ENCODE assay signal across 18 cellular contexts in the genomic region with DNA sequence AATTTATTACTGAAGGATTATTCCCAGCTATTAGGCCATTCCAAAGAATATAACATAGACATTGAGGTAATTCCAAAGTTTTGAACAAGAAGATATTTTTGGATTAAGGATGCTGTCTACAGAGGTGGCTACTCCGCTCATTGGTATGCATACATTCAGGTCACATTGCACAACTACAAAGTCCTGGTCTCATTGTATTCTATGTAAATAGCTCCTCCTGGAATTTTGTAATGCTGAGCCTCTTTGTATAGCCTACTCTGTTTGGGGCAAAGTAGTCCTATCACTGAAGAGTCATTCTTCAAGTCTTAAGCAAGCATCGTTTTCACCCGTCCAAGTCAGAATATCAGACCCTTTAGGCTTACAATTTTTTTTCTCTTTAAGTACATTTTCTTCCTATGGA.
DNase-seq lines count a peak whose midpoint lies in the region; ATAC-seq, FAIRE-seq and TF ChIP-seq lines count a peak whose summit lies in the region.
"Had no signal": no experiment of that assay in that cellular context is flagged by ENCODE, and none has a peak within 500 bp of the region (broad histone marks: within the 10 kb centered on the region; RNA-seq: fewer than 3 reads in every experiment).

No MANE protein-coding gene starts in this region.

- no peaks in the 10 kb centered on the region for H3K36me3 ChIP-seq in HepG2 (replicated peaks in 1 of 2; ENCODE audit: control insufficient read depth in 1 of 2, insufficient read depth in 2 of 2, low read length in 2 of 2)
- H3K36me3 ChIP-seq in right lobe of liver = no peaks in the 10 kb centered on the region
- no peaks in the 10 kb centered on the region for H3K36me3 ChIP-seq in H1 (ENCODE audit: control insufficient read depth in 2 of 4, insufficient read depth in 4 of 4, low read length in 3 of 4)
- no peaks in the 10 kb centered on the region for H3K36me3 ChIP-seq in mesendoderm (ENCODE audit: control insufficient read depth, insufficient read depth, low read length)
- H3K36me3 ChIP-seq: BLaER1 treated with 17β-estradiol and CSF1 and Interleukin-3, amounts not matched to agents 10 nM and 100 nM had no signal

- H4K5ac ChIP-seq in H1 (ENCODE audit: insufficient read length, low read depth, low read length) (no peak overlapping the region), mesendoderm (ENCODE audit: low read length) (no peak overlapping the region)

- H3K4me3 ChIP-seq in HepG2 (replicated peaks in 1 of 3; ENCODE audit: insufficient read depth in 1 of 3, low read depth in 2 of 3, low read length in 3 of 3) = no peak overlapping the region
- H3K4me3 ChIP-seq in right lobe of liver = no peak overlapping the region
- no peak overlapping the region for H3K4me3 ChIP-seq in H1 (ENCODE audit: extremely low read depth in 1 of 4, insufficient read depth in 2 of 4, low read depth in 3 of 4, low read length in 4 of 4)
- H3K4me3 ChIP-seq in mesendoderm (ENCODE audit: low read length) = no peak overlapping the region
- H3K4me3 ChIP-seq: BLaER1 treated with 17β-estradiol and CSF1 and Interleukin-3, amounts not matched to agents 10 nM and 100 nM; GM12878 had no signal

- in situ Hi-C loops in HepG2 (cut with HindIII; ENCODE audit: extremely low pct_ligation_motif_present, low pct_unique_long_range_greater_than_20kb) = no loop called here

- no peaks in the 10 kb centered on the region for H3K79me1 ChIP-seq in H1 (ENCODE audit: low read depth, low read length)
- H3K79me1 ChIP-seq in mesendoderm (ENCODE audit: low read length) = no peaks in the 10 kb centered on the region

- intact Hi-C loops in HepG2 (cut with micrococcal nuclease; ENCODE audit: unreplicated experiment) (no loop called here), right lobe of liver (cut with DNase I) (no loop called here)

- H3K79me2 ChIP-seq in HepG2 (ENCODE audit: insufficient read depth, low read length) (no peaks in the 10 kb centered on the region), H1 (ENCODE audit: control insufficient read depth in 1 of 2, insufficient read depth in 2 of 2, low read length in 2 of 2) (no peaks in the 10 kb centered on the region), mesendoderm (ENCODE audit: control insufficient read depth, insufficient read depth, low read length) (no peaks in the 10 kb centered on the region)

- WGBS in HepG2 (ENCODE audit: low lambda C conversion rate) = 3% methylated on average over 3 of the region's 3 CpGs
- 56% methylated on average over 3 of the region's 3 CpGs for WGBS in right lobe of liver (ENCODE audit: insufficient coverage, low coverage, low lambda C conversion rate, missing lambda C conversion rate)
- 72% methylated on average over 3 of the region's 3 CpGs; no CpG with 5 or more reads in 1 of the 2 experiments for WGBS in H1 (ENCODE audit: extremely low coverage in 1 of 2, insufficient coverage in 1 of 2, insufficient read length in 1 of 2, insufficient replicate concordance in 2 of 2, low coverage in 1 of 2, low lambda C conversion rate in 2 of 2, missing lambda C conversion rate in 1 of 2), 2 experiments
- WGBS in mesendoderm (ENCODE audit: extremely low coverage, insufficient coverage, low lambda C conversion rate) = no CpG with 5 or more reads among the region's 3 CpGs

- H3K9me3 ChIP-seq in HepG2 (ENCODE audit: low read length) = no peaks in the 10 kb centered on the region
- H3K9me3 ChIP-seq in right lobe of liver = no peaks in the 10 kb centered on the region
- H3K9me3 ChIP-seq in H1 (ENCODE audit: insufficient read depth in 2 of 2, low read depth in 1 of 2, low read length in 1 of 2) = no peaks in the 10 kb centered on the region
- H3K9me3 ChIP-seq: BLaER1 treated with 17β-estradiol and CSF1 and Interleukin-3, amounts not matched to agents 10 nM and 100 nM had no signal

- H3K14ac ChIP-seq in H1 (ENCODE audit: insufficient read length) = no peak overlapping the region

- H2AFZ ChIP-seq in HepG2 (ENCODE audit: low read length) (no peak overlapping the region), H1 (ENCODE audit: low read length) (no peak overlapping the region)

- H2BK12ac ChIP-seq in H1 (ENCODE audit: low read depth, low read length) = no peak overlapping the region

- no peaks in the 10 kb centered on the region for H4K20me1 ChIP-seq in HepG2 (ENCODE audit: insufficient read depth, low read length)
- H4K20me1 ChIP-seq in H1 (replicated peaks in 1 of 2; ENCODE audit: control insufficient read depth in 1 of 2, insufficient read depth in 2 of 2, low read length in 2 of 2) = no peaks in the 10 kb centered on the region
- H4K20me1 ChIP-seq: BLaER1 treated with 17β-estradiol and CSF1 and Interleukin-3, amounts not matched to agents 10 nM and 100 nM had no signal

- CTCF ChIA-PET in HepG2 (lab: Yijun Ruan, JAX; ENCODE audit: low intra/inter-chr PET ratio, low total read pairs) = no interaction called here
- CTCF ChIA-PET in H1 (lab: Charles Lee; ENCODE audit: partially characterized antibody) = interaction anchor here (1.8 kb wide), 1 partner anchor 270 kb away, joined by 6 read pairs; no protein-coding TSS in a partner anchor

- H3K27me3 ChIP-seq in HepG2 (ENCODE audit: control insufficient read depth in 1 of 2, insufficient read depth in 2 of 2, low read length in 2 of 2) (no peaks in the 10 kb centered on the region), right lobe of liver (no peaks in the 10 kb centered on the region), H1 (replicated peaks in 1 of 4; ENCODE audit: control insufficient read depth in 3 of 4, extremely low read depth in 1 of 4, insufficient read depth in 3 of 4, low read length in 3 of 4) (no peaks in the 10 kb centered on the region), mesendoderm (ENCODE audit: insufficient read depth, low read length, poor library complexity) (no peaks in the 10 kb centered on the region)
- H3K27me3 ChIP-seq: BLaER1 treated with 17β-estradiol and CSF1 and Interleukin-3, amounts not matched to agents 10 nM and 100 nM had no signal

- POLR2A ChIA-PET in HepG2 (lab: Yijun Ruan, JAX) (no interaction called here), H1 (lab: Charles Lee; ENCODE audit: partially characterized antibody) (interaction anchor here (0.7 kb wide), 2 partner anchors 55 to 341 kb away, joined by 3 read pairs; no protein-coding TSS in a partner anchor)

- no peak overlapping the region for H3K27ac ChIP-seq in HepG2 (ENCODE audit: extremely low read length, insufficient read depth, low read length)
- no peak overlapping the region for H3K27ac ChIP-seq in right lobe of liver
- no peak overlapping the region for H3K27ac ChIP-seq in H1 (ENCODE audit: low read depth, low read length)
- H3K27ac ChIP-seq in mesendoderm (ENCODE audit: low read depth, low read length) = no peak overlapping the region
- H3K27ac ChIP-seq: BLaER1 treated with 17β-estradiol and CSF1 and Interleukin-3, amounts not matched to agents 10 nM and 100 nM had no signal

- TF ChIP-seq CTCF in HepG2 (CRISPR knock-in tag; IDR thresholded peaks at IDR 0.05) = no peak
- TF ChIP-seq CTCF in right lobe of liver (IDR thresholded peaks at IDR 0.05) = no peak
- TF ChIP-seq CTCF in H1 (IDR thresholded peaks at IDR 0.05; ENCODE audit: control extremely low read depth in 1 of 3, insufficient read depth in 1 of 3, low read depth in 1 of 3, low read length in 3 of 3) = no peak

- TF ChIP-seq EP300 in HepG2 (IDR thresholded peaks at IDR 0.05; ENCODE audit: low read depth in 2 of 2, low read length in 2 of 2) (no peak), HepG2 (CRISPR knock-in tag; IDR thresholded peaks at IDR 0.05; ENCODE audit: borderline replicate concordance) (no peak), H1 (IDR thresholded peaks at IDR 0.05; ENCODE audit: borderline replicate concordance in 1 of 2, low read depth in 2 of 2, low read length in 2 of 2) (no peak)

- H3K4me1 ChIP-seq in HepG2 (ENCODE audit: insufficient read depth, low read length) (no peaks in the 10 kb centered on the region), right lobe of liver (no peaks in the 10 kb centered on the region), H1 (replicated peaks in 1 of 4; ENCODE audit: control insufficient read depth in 3 of 4, insufficient read depth in 4 of 4, low read length in 3 of 4) (peaks cover 0 to 20% (median 9%) of the 10 kb centered on the region in 4 experiments; a peak in 4 of 7 replicates), mesendoderm (ENCODE audit: control insufficient read depth, low read depth, low read length) (no peaks in the 10 kb centered on the region)
- H3K4me1 ChIP-seq: BLaER1 treated with 17β-estradiol and CSF1 and Interleukin-3, amounts not matched to agents 10 nM and 100 nM had no signal

- H2BK5ac ChIP-seq in H1 (ENCODE audit: low read depth, low read length) (no peak overlapping the region), mesendoderm (ENCODE audit: low read length) (no peak overlapping the region)

- H2AK5ac ChIP-seq in H1 (ENCODE audit: low read depth, low read length) (no peak overlapping the region), mesendoderm (ENCODE audit: low read length) (no peak overlapping the region)

- no peak for FAIRE-seq in HepG2 (lab: Jason Lieb, UNC)
- peak; percentile 68 for FAIRE-seq in H1 (lab: Jason Lieb, UNC)
- FAIRE-seq: GM12878, H54 had no signal

- H4K8ac ChIP-seq in H1 (ENCODE audit: extremely low read depth, insufficient read depth, low read length) (no peak overlapping the region), mesendoderm (ENCODE audit: low read depth, low read length) (no peak overlapping the region)

- H3K18ac ChIP-seq in H1 (ENCODE audit: extremely low read depth, low read length) (no peak overlapping the region), mesendoderm (ENCODE audit: low read length) (no peak overlapping the region)

- H3K9ac ChIP-seq in HepG2 (ENCODE audit: insufficient read depth, low read depth, low read length) (no peak overlapping the region), H1 (replicated peaks in 1 of 4; ENCODE audit: extremely low read depth in 1 of 4, low read depth in 3 of 4, low read length in 3 of 4) (no peak overlapping the region), mesendoderm (ENCODE audit: low read length) (no peak overlapping the region)
- H3K9ac ChIP-seq: BLaER1 treated with 17β-estradiol and CSF1 and Interleukin-3, amounts not matched to agents 10 nM and 100 nM had no signal

- TF ChIP-seq RAD21 in HepG2 (CRISPR knock-in tag; IDR thresholded peaks at IDR 0.05) (no peak), H1 (IDR thresholded peaks at IDR 0.05 in 1 of 2, conservative IDR thresholded peaks at IDR 0.05 in 1 of 2; ENCODE audit: low read depth in 2 of 2, low read length in 2 of 2) (no peak)

- no peak overlapping the region for H2BK20ac ChIP-seq in H1 (ENCODE audit: low read length)

- BruUV-seq in HepG2 (replicated peaks; lab: Mats Ljungman, UMichigan) = no TSS peak

- H3K4me2 ChIP-seq in HepG2 (ENCODE audit: low read depth, low read length) (no peak overlapping the region), H1 (ENCODE audit: insufficient read depth in 1 of 2, low read depth in 2 of 2, low read length in 2 of 2) (no peak overlapping the region), mesendoderm (ENCODE audit: low read length) (no peak overlapping the region)
- H3K4me2 ChIP-seq: BLaER1 treated with 17β-estradiol and CSF1 and Interleukin-3, amounts not matched to agents 10 nM and 100 nM had no signal

- H3K23me2 ChIP-seq in H1 (ENCODE audit: low read depth, low read length) = no peaks in the 10 kb centered on the region

- H3K4ac ChIP-seq in H1 (replicated peaks; ENCODE audit: insufficient read length, low read depth, low read length) (no peak overlapping the region), mesendoderm (ENCODE audit: low read depth, low read length) (no peak overlapping the region)

- DNase-seq in HepG2 (ENCODE audit: low spot score) (peak; percentile 16), right lobe of liver (no peak), H1 (ENCODE audit: low read depth in 1 of 2, low spot score in 2 of 2) (no peak), mesendoderm (peak; percentile 80), NCI-H2107 treated with DMSO at 0.1 percent for 48 hours (lab: John Stamatoyannopoulos, UW; ENCODE audit: unreplicated experiment) (no peak), T1000 (lab: John Stamatoyannopoulos, UW) (no peak), MV-4-11 (lab: John Stamatoyannopoulos, UW) (no peak)
- DNase-seq: 8988T; CD8-positive, alpha-beta T cell; COR-L47; DMS 273 treated with DMSO at 0.1 percent for 48 hours; DMS53; DND-41; EL; HCEC 1CT had no signal

- no peak for TF ChIP-seq POLR2A in HepG2 (IDR thresholded peaks at IDR 0.05; ENCODE audit: insufficient read depth in 1 of 2, low read depth in 2 of 2, low read length in 2 of 2)
- no peak for TF ChIP-seq POLR2A in right lobe of liver (IDR thresholded peaks at IDR 0.05)
- no peak for TF ChIP-seq POLR2A in H1 (IDR thresholded peaks at IDR 0.05; ENCODE audit: control extremely low read depth in 1 of 2, low read depth in 2 of 2, low read length in 2 of 2)

- no peak overlapping the region for H3K56ac ChIP-seq in H1 (replicated peaks; ENCODE audit: insufficient read length, low read depth, low read length)
- no peak overlapping the region for H3K56ac ChIP-seq in mesendoderm (ENCODE audit: low read length)

- H3K23ac ChIP-seq in H1 (ENCODE audit: insufficient read length) (no peak overlapping the region), mesendoderm (ENCODE audit: low read length) (no peak overlapping the region)

- H2BK120ac ChIP-seq in H1 (replicated peaks; ENCODE audit: low read depth, low read length) (no peak overlapping the region), mesendoderm (ENCODE audit: low read depth, low read length) (no peak overlapping the region)

- H2BK15ac ChIP-seq in H1 (ENCODE audit: low read length) (no peak overlapping the region), mesendoderm (replicated peaks; ENCODE audit: low read depth) (no peak overlapping the region)

- ATAC-seq in HepG2 (peak; percentile 52; the same call in 2 of the 3 replicates), right lobe of liver (no peak)
- ATAC-seq: CD8-positive, alpha-beta T cell; GM12878 had no signal

- H4K91ac ChIP-seq in H1 (replicated peaks; ENCODE audit: insufficient read length, low read length) = no peak overlapping the region

Comparison
In these comparisons a context has a peak if more than half of its experiments do, and no peak if none do; other contexts are left out.
1. DNase-seq: peak in HepG2 (single experiment) and mesendoderm (single experiment); none in right lobe of liver (0 of 3), H1 (0 of 2), NCI-H2107 treated with DMSO at 0.1 percent for 48 hours (single experiment), T1000 (single experiment) and MV-4-11 (single experiment).
2. Of the 41 proteins assayed by ChIP-seq in both HepG2 and H1: peak only in HepG2: none; only in H1: CEBPB; in both: none; in neither: 40.